In genomic region chr10:63206997-63207952, GRCh38 we compare ENCODE assay signal across 8 cellular contexts.
DNase-seq lines count a peak whose midpoint lies in the region; ATAC-seq, FAIRE-seq and TF ChIP-seq lines count a peak whose summit lies in the region.

No MANE protein-coding gene starts in this region.

- TF ChIP-seq CTCF in breast epithelium (IDR thresholded peaks at IDR 0.05) (no peak), liver (IDR thresholded peaks at IDR 0.05; ENCODE audit: low read depth, low read length, missing input control) (no peak)

- 71% methylated on average over 9 of the region's 9 CpGs for WGBS in liver
- WGBS in thymus: 85% methylated on average over 9 of the region's 9 CpGs

- intact Hi-C loops in breast epithelium (cut with DNase I; ENCODE audit: low total_unique reads): no loop called here

- DNase-seq in AG08395 (ENCODE audit: low spot score): peak; percentile 73
- DNase-seq in NCI-H1694 (lab: John Stamatoyannopoulos, UW): peak; percentile 29
- DNase-seq in breast epithelium (ENCODE audit: low spot score in 2 of 2): no peak
- DNase-seq in HTR-8/SVneo (ENCODE audit: insufficient read length, low spot score): no peak

- H3K4me1 ChIP-seq in breast epithelium (peaks cover 0 to 16% of the 10 kb centered on the region in 2 donors), liver (ENCODE audit: control insufficient read depth in 4 of 4, insufficient read depth in 4 of 4, low read length in 3 of 4) (peaks cover 0 to 32% (median 15%) of the 10 kb centered on the region in 4 donors), thymus (ENCODE audit: control insufficient read depth, insufficient read depth, low read length) (no peaks in the 10 kb centered on the region)

- TF ChIP-seq RAD21 in liver (IDR thresholded peaks at IDR 0.05): peak; percentile 31 to 35

- no peaks in the 10 kb centered on the region for H3K9me3 ChIP-seq in breast epithelium
- no peaks in the 10 kb centered on the region for H3K9me3 ChIP-seq in liver (ENCODE audit: control insufficient read depth in 4 of 4, low read length in 3 of 4)
- H3K9me3 ChIP-seq in thymus (ENCODE audit: control insufficient read depth): no peaks in the 10 kb centered on the region

- no peak overlapping the region for H3K9ac ChIP-seq in liver (ENCODE audit: low read depth in 1 of 2, low read length in 2 of 2)

- peak overlapping the region; percentile 71 to 72 for H3K27ac ChIP-seq in breast epithelium
- H3K27ac ChIP-seq in liver (ENCODE audit: low read depth in 1 of 2, low read length in 2 of 2): peak overlapping the region; percentile 5 to 40
- peak overlapping the region; percentile 49 for H3K27ac ChIP-seq in thymus (ENCODE audit: low read depth)

- ATAC-seq in GM19455 (IDR thresholded peaks at IDR 0.05; ENCODE audit: unreplicated experiment): peak; percentile 50
- no peak for ATAC-seq in HG02623 (IDR thresholded peaks at IDR 0.05; ENCODE audit: unreplicated experiment)

- H3K36me3 ChIP-seq in breast epithelium (no peaks in the 10 kb centered on the region), liver (ENCODE audit: control insufficient read depth in 4 of 4, insufficient read depth in 3 of 4, low read depth in 1 of 4, low read length in 3 of 4) (peaks cover 5 to 37% (median 21%) of the 10 kb centered on the region in 4 donors), thymus (ENCODE audit: control insufficient read depth, insufficient read depth) (peaks cover 15% of the 10 kb centered on the region)

- FAIRE-seq in HTR-8/SVneo (lab: Jason Lieb, UNC): no peak

- H3K4me3 ChIP-seq in breast epithelium (peak overlapping the region in 1 of 3 donors; percentile 20), liver (ENCODE audit: low read depth in 1 of 3, low read length in 3 of 3) (no peak overlapping the region), thymus (ENCODE audit: low read length) (no peak overlapping the region)

- TF ChIP-seq POLR2A in breast epithelium (IDR thresholded peaks at IDR 0.05): no peak

- H3K27me3 ChIP-seq in breast epithelium: no peaks in the 10 kb centered on the region
- no peaks in the 10 kb centered on the region for H3K27me3 ChIP-seq in liver (ENCODE audit: control insufficient read depth in 4 of 4, insufficient read depth in 4 of 4, low read length in 3 of 4)
- H3K27me3 ChIP-seq in thymus (ENCODE audit: control insufficient read depth, insufficient read depth): no peaks in the 10 kb centered on the region

TF ChIP-seq in liver, 16 proteins besides CTCF, POLR2A, EP300 and RAD21:
- peak; percentile 76 for TF ChIP-seq NR2F2 (IDR thresholded peaks at IDR 0.05)
- peak in 1 of 2 donors; percentile 13 for TF ChIP-seq RXRA (IDR thresholded peaks at IDR 0.05)
- no peak for TF ChIP-seq JUND (IDR thresholded peaks at IDR 0.05)
- TF ChIP-seq GABPA (IDR thresholded peaks at IDR 0.05 in 1 of 2, conservative IDR thresholded peaks at IDR 0.05 in 1 of 2): no peak

Comparison
In these comparisons a context has a peak if more than half of its experiments do, and no peak if none do; other contexts are left out.
1. DNase-seq: peak in AG08395 (single experiment) and NCI-H1694 (single experiment); none in breast epithelium (0 of 2) and HTR-8/SVneo (single experiment).
2. Peak in every context shown above with its lines, with median percentiles within 50 percentile points of each other: H3K27ac ChIP-seq.